8 cellular contexts compared by ENCODE assay signal in genomic region chr21:41933259-41934079, GRCh38. TPM values are rescaled to one million over a fixed set of nuclear protein-coding genes. Genes with fewer than 3 reads are reported as not detected.
A peak's percentile ranks its signal among the peaks of the same experiment; 100 is the strongest.
DNase-seq lines count a peak whose midpoint lies in the region; ATAC-seq and TF ChIP-seq lines count a peak whose summit lies in the region.

No MANE protein-coding gene starts in this region.

- H3K27ac Mint-ChIP-seq in WTC11 = peak overlapping the region; percentile 67

- H3K4me1 Mint-ChIP-seq in WTC11 = peaks cover 33% of the 10 kb centered on the region

- H3K9me3 ChIP-seq in heart right ventricle = no peaks in the 10 kb centered on the region

- DNase-seq in GF-D8 (lab: John Stamatoyannopoulos, UW) (peak; percentile 10), WTC11 (ENCODE audit: low spot score) (no peak), heart right ventricle (no peak), sciatic nerve (ENCODE audit: low spot score) (no peak), NCI-H2196 (lab: John Stamatoyannopoulos, UW; ENCODE audit: unreplicated experiment) (no peak)
- no peak for DNase-seq in stimulated activated CD4-positive, alpha-beta T cell treated with anti-CD3 and anti-CD28 coated beads, Interleukin-15, amount 100 ng/mL, for 24 hours

- POLR2A ChIA-PET in WTC11 (lab: Charles Lee) = no interaction called here

- TF ChIP-seq CTCF in WTC11 (IDR thresholded peaks at IDR 0.05) (no peak), heart right ventricle (IDR thresholded peaks at IDR 0.05) (peak in 7 of 9 donors; percentile 17 to 59 (median 44))

- H3K4me3 ChIP-seq in heart right ventricle = peak overlapping the region in 7 of 10 donors; percentile 25 to 45 (median 38)

- peaks cover 3 to 41% (median 24%) of the 10 kb centered on the region in 9 donors for H3K4me1 ChIP-seq in heart right ventricle

- peak overlapping the region in 9 of 10 donors; percentile 12 to 83 (median 66) for H3K27ac ChIP-seq in heart right ventricle

- H3K36me3 Mint-ChIP-seq in WTC11 = no peaks in the 10 kb centered on the region

- no peaks in the 10 kb centered on the region for H3K27me3 ChIP-seq in heart right ventricle

- H3K4me3 Mint-ChIP-seq in WTC11 = no peak overlapping the region; the same call in 1 of the 2 replicates

- intact Hi-C loops in heart right ventricle (cut with DNase I) = loop anchor here in 2 of 10 donors (10.0 kb wide), 1 partner anchor 181 kb away; no protein-coding TSS in a partner anchor
- intact Hi-C loops in sciatic nerve (cut with DNase I) = no loop called here

- WGBS in heart right ventricle, 2 donors = 27 to 33% methylated on average over 20 of the region's 20 CpGs

- H3K36me3 ChIP-seq in heart right ventricle = peaks cover 0 to 10% (median 0%) of the 10 kb centered on the region in 9 donors

- CTCF ChIA-PET in WTC11 (lab: Charles Lee) = interaction anchor here (0.6 to 1.6 kb wide), 4 partner anchors 11 to 247 kb away, joined by 3 read pairs; no protein-coding TSS in a partner anchor

- peaks cover 3% of the 10 kb centered on the region; the same call in 1 of the 2 replicates for H3K27me3 Mint-ChIP-seq in WTC11 (ENCODE audit: low read depth)

- no peaks in the 10 kb centered on the region for H3K9me3 Mint-ChIP-seq in WTC11

- ATAC-seq in WTC11 = peak; percentile 48; the same call in 1 of the 2 replicates
- peak; percentile 16 to 72 (median 53) for ATAC-seq in heart right ventricle
- ATAC-seq in sciatic nerve = peak; percentile 58
- ATAC-seq in HG02973 (IDR thresholded peaks at IDR 0.05; ENCODE audit: unreplicated experiment) = no peak
- ATAC-seq in HG02623 (IDR thresholded peaks at IDR 0.05; ENCODE audit: unreplicated experiment) = no peak

TF ChIP-seq in WTC11, 78 proteins besides CTCF, POLR2A, EP300 and RAD21:
- no peak for TF ChIP-seq CBFB (CRISPR knock-in tag; IDR thresholded peaks at IDR 0.05; ENCODE audit: low read depth)
- TF ChIP-seq ZNF423 (CRISPR knock-in tag; IDR thresholded peaks at IDR 0.05) = peak; percentile 58
- TF ChIP-seq OVOL2 (CRISPR knock-in tag; IDR thresholded peaks at IDR 0.05; ENCODE audit: borderline replicate concordance) = no peak
- no peak for TF ChIP-seq STAT6 (CRISPR knock-in tag; conservative IDR thresholded peaks at IDR 0.05; ENCODE audit: low read depth)
- TF ChIP-seq ZNF138 (CRISPR knock-in tag; conservative IDR thresholded peaks at IDR 0.05) = no peak
TF ChIP-seq in WTC11: peak in this region for 1.

RNA-seq across cellular contexts. Expression of gene C2CD2, which starts 20.3 kb away (rescaled TPM):
- total RNA-seq in WTC11 (2021) (11.2 to 14.9 TPM (median 14.1 TPM) in 3 replicates), heart right ventricle (10 to 100 TPM in 1 of 10 donors, 1 to 10 TPM in 9; 4.5 to 11.1 (median 6.9) TPM), sciatic nerve (60.9 TPM)
- polyA plus RNA-seq in heart right ventricle = 1 to 10 TPM; 5.2 to 6.1 TPM

RNA-seq across cellular contexts. Expression of gene PRDM15, which starts 54.3 kb away (rescaled TPM):
- 10.3 to 12.9 TPM (median 12.2 TPM) in 3 replicates for total RNA-seq in WTC11 (2021)
- 1 to 10 TPM; 2.0 to 5.8 (median 3.2) TPM for total RNA-seq in heart right ventricle
- 1 to 10 TPM; 1.0 to 4.1 TPM for polyA plus RNA-seq in heart right ventricle
- 10.0 TPM for total RNA-seq in sciatic nerve

Comparison
In these comparisons a context has a peak if more than half of its experiments do, and no peak if none do; other contexts are left out.
1. ATAC-seq: peak in WTC11 (single experiment), heart right ventricle (8 of 8) and sciatic nerve (single experiment); none in HG02973 (single experiment) and HG02623 (single experiment).